8 cellular contexts compared by ENCODE assay signal in genomic region chr6:127266178-127266891, GRCh38. TPM values are rescaled to one million over a fixed set of nuclear protein-coding genes. Genes with fewer than 3 reads are reported as not detected.
DNase-seq lines count a peak whose midpoint lies in the region; ATAC-seq and TF ChIP-seq lines count a peak whose summit lies in the region.

A gene with protein sequence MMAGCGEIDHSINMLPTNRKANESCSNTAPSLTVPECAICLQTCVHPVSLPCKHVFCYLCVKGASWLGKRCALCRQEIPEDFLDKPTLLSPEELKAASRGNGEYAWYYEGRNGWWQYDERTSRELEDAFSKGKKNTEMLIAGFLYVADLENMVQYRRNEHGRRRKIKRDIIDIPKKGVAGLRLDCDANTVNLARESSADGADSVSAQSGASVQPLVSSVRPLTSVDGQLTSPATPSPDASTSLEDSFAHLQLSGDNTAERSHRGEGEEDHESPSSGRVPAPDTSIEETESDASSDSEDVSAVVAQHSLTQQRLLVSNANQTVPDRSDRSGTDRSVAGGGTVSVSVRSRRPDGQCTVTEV (plus strand): TSS chr6:127266864. CDS start chr6:127280339, 13,475 bp downstream.

- H3K4me1 ChIP-seq in BLaER1 treated with 17β-estradiol and CSF1 and Interleukin-3, amounts not matched to agents 10 nM and 100 nM = peaks cover 10 to 43% (median 24%) of the 10 kb centered on the region in 10 experiments
- peaks cover 0 to 33% (median 6%) of the 10 kb centered on the region in 4 donors for H3K4me1 ChIP-seq in liver (ENCODE audit: control insufficient read depth in 4 of 4, insufficient read depth in 4 of 4, low read length in 3 of 4)

- TF ChIP-seq CTCF in liver (IDR thresholded peaks at IDR 0.05; ENCODE audit: low read depth, low read length, missing input control) = peak; percentile 70

- DNase-seq in NCI-H524 (lab: John Stamatoyannopoulos, UW) (peak; percentile 86 to 95), dermis microvascular lymphatic vessel endothelial cell (ENCODE audit: low read depth in 2 of 2) (peak; percentile 61 to 85)
- peak; percentile 63 for DNase-seq in activated CD4-positive, alpha-beta T cell treated with anti-CD3 and anti-CD28 coated beads, Interleukin-2, amount 50 U/mL, for 1 hour
- DNase-seq in stimulated activated CD4-positive, alpha-beta T cell treated with anti-CD3 and anti-CD28 coated beads, Interleukin-4, amount 100 ng/mL, for 1 hour = peak; percentile 74

- H3K27me3 ChIP-seq in BLaER1 treated with 17β-estradiol and CSF1 and Interleukin-3, amounts not matched to agents 10 nM and 100 nM = no peaks in the 10 kb centered on the region
- H3K27me3 ChIP-seq in liver (ENCODE audit: control insufficient read depth in 4 of 4, insufficient read depth in 4 of 4, low read length in 3 of 4) = no peaks in the 10 kb centered on the region

- H3K4me2 ChIP-seq in BLaER1 treated with 17β-estradiol and CSF1 and Interleukin-3, amounts not matched to agents 10 nM and 100 nM = peak within 1 kb of the TSS; percentile 76 to 92 (median 83)

- peak within 1 kb of the TSS; percentile 95 to 99 (median 98) for H3K9ac ChIP-seq in BLaER1 treated with 17β-estradiol and CSF1 and Interleukin-3, amounts not matched to agents 10 nM and 100 nM
- peak within 1 kb of the TSS; percentile 99 to 100 for H3K9ac ChIP-seq in liver (ENCODE audit: low read depth in 1 of 2, low read length in 2 of 2)

- ATAC-seq in GM19324 (IDR thresholded peaks at IDR 0.05; ENCODE audit: low FRiP score, unreplicated experiment) = peak; percentile 93
- ATAC-seq in HG03460 (IDR thresholded peaks at IDR 0.05; ENCODE audit: unreplicated experiment) = peak; percentile 74

- peak; percentile 83 to 86 for TF ChIP-seq RAD21 in liver (IDR thresholded peaks at IDR 0.05)

- peaks cover 8 to 35% (median 18%) of the 10 kb centered on the region in 11 experiments; a peak in 12 of 22 replicates for H4K20me1 ChIP-seq in BLaER1 treated with 17β-estradiol and CSF1 and Interleukin-3, amounts not matched to agents 10 nM and 100 nM

- H3K27ac ChIP-seq in BLaER1 treated with 17β-estradiol and CSF1 and Interleukin-3, amounts not matched to agents 10 nM and 100 nM = peak within 1 kb of the TSS; percentile 93 to 99 (median 97)
- H3K27ac ChIP-seq in liver (ENCODE audit: low read depth in 1 of 2, low read length in 2 of 2) = peak within 1 kb of the TSS; percentile 99 to 100

- H3K4me3 ChIP-seq in BLaER1 treated with 17β-estradiol and CSF1 and Interleukin-3, amounts not matched to agents 10 nM and 100 nM = peak within 1 kb of the TSS; percentile 74 to 96 (median 88)
- H3K4me3 ChIP-seq in liver (ENCODE audit: low read depth in 1 of 3, low read length in 3 of 3) = peak within 1 kb of the TSS; percentile 80 to 99 (median 92)

- under 1% methylated on average over 40 of the region's 40 CpGs for WGBS in liver

- no peaks in the 10 kb centered on the region for H3K9me3 ChIP-seq in BLaER1 treated with 17β-estradiol and CSF1 and Interleukin-3, amounts not matched to agents 10 nM and 100 nM (replicated peaks in 1 of 11)
- H3K9me3 ChIP-seq in liver (ENCODE audit: control insufficient read depth in 4 of 4, low read length in 3 of 4) = no peaks in the 10 kb centered on the region

- peaks cover 0 to 9% (median 0%) of the 10 kb centered on the region in 11 experiments; a peak in 4 of 22 replicates for H3K36me3 ChIP-seq in BLaER1 treated with 17β-estradiol and CSF1 and Interleukin-3, amounts not matched to agents 10 nM and 100 nM
- H3K36me3 ChIP-seq in liver (ENCODE audit: control insufficient read depth in 4 of 4, insufficient read depth in 3 of 4, low read depth in 1 of 4, low read length in 3 of 4) = no peaks in the 10 kb centered on the region

TF ChIP-seq in liver, 16 proteins besides CTCF, POLR2A, EP300 and RAD21:
- TF ChIP-seq GABPA (IDR thresholded peaks at IDR 0.05 in 1 of 2, conservative IDR thresholded peaks at IDR 0.05 in 1 of 2) = no peak
- TF ChIP-seq FOXA1 (IDR thresholded peaks at IDR 0.05) = no peak
- no peak for TF ChIP-seq JUND (IDR thresholded peaks at IDR 0.05)
- TF ChIP-seq RXRA (IDR thresholded peaks at IDR 0.05) = no peak
- no peak for TF ChIP-seq HNF4G (IDR thresholded peaks at IDR 0.05)
- TF ChIP-seq ATF3 (IDR thresholded peaks at IDR 0.05) = no peak
- TF ChIP-seq TAF1 (conservative IDR thresholded peaks at IDR 0.05) = peak; percentile 49
- TF ChIP-seq, protein P1, sequence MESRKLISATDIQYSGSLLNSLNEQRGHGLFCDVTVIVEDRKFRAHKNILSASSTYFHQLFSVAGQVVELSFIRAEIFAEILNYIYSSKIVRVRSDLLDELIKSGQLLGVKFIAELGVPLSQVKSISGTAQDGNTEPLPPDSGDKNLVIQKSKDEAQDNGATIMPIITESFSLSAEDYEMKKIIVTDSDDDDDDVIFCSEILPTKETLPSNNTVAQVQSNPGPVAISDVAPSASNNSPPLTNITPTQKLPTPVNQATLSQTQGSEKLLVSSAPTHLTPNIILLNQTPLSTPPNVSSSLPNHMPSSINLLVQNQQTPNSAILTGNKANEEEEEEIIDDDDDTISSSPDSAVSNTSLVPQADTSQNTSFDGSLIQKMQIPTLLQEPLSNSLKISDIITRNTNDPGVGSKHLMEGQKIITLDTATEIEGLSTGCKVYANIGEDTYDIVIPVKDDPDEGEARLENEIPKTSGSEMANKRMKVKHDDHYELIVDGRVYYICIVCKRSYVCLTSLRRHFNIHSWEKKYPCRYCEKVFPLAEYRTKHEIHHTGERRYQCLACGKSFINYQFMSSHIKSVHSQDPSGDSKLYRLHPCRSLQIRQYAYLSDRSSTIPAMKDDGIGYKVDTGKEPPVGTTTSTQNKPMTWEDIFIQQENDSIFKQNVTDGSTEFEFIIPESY (IDR thresholded peaks at IDR 0.05) = no peak
- peak; percentile 73 for TF ChIP-seq REST (IDR thresholded peaks at IDR 0.05)
- no peak for TF ChIP-seq MAX (IDR thresholded peaks at IDR 0.05)
- TF ChIP-seq FOXA2 (IDR thresholded peaks at IDR 0.05) = no peak
- peak; percentile 41 for TF ChIP-seq SP1 (IDR thresholded peaks at IDR 0.05)
- no peak for TF ChIP-seq YY1 (IDR thresholded peaks at IDR 0.05)
- no peak for TF ChIP-seq EGR1 (IDR thresholded peaks at IDR 0.05; ENCODE audit: low read depth in 2 of 2)
- peak in 1 of 2 donors; percentile 17 for TF ChIP-seq HNF4A (conservative IDR thresholded peaks at IDR 0.05)
- peak; percentile 42 for TF ChIP-seq NR2F2 (IDR thresholded peaks at IDR 0.05)
TF ChIP-seq in liver: peak in this region for 5.

RNA-seq across cellular contexts. Expression of the gene that starts here (rescaled TPM):
- total RNA-seq in dermis microvascular lymphatic vessel endothelial cell (26.2 and 39.7 TPM in 2 replicates), liver (10 to 100 TPM; 18.9 to 32.7 TPM)
- polyA plus RNA-seq in liver = 10 to 100 TPM; 11.5 to 12.9 TPM

Comparison
In these comparisons a context has a peak if more than half of its experiments do, and no peak if none do; other contexts are left out.
1. Peak in every context shown above with its lines: DNase-seq, ATAC-seq, H3K4me3 ChIP-seq and H3K27ac ChIP-seq.